Comparison of ENCODE assay signal across 1 cellular context in the genomic region with DNA sequence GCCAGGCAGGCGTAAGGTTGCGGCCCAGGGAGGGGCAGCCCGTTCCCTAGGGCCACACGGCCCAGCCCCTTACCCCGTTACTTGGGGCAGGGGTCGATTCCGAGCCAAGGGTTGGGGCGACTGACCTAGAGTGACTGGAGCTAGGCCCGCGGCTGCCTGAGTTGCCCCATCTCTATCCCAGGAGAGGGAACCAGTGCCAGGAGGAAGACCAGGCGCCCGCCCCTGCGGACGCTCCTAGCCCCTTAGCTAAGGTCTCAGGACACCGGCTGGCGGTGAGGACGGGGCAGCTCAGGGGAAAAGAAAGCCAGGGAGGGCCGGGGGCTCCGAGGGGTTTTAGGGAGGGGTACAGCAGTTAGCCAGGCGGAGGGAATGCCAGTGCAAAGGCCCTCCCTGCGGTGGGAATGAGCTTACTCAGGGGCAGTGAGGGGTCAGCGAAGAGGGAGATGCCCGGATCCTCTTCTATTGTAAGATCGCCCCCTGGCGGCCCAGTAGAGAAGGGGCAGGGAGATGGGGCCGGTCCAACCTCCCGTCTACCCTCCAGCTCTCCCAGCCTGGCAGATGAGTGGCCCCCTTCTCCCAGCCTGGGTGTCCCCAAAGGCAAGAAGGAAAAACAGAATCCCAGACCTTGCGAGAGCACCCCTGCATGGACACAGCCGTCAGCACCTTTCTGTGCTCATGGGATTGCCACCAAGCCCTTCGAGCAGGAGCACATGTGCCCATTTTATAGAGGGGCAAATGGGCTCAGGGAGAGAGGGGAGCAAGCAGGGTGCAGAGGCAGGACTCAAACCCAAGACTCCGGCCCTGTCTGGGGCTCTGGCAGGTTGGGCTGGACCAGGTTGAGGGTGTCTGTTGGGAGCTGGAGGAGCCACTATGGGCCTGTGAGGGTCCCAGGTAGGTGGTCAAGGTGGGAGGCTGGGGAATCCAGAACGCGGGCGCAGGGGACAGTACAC.
TF ChIP-seq lines count a peak whose summit lies in the region.

No MANE protein-coding gene starts in this region.

TF ChIP-seq in endothelial cell of umbilical vein, 7 proteins besides CTCF, POLR2A, EP300 and RAD21:
- TF ChIP-seq JUN (IDR thresholded peaks at IDR 0.05; ENCODE audit: borderline replicate concordance, insufficient read depth, insufficient read length, low read depth) (no peak), FOS (IDR thresholded peaks at IDR 0.05; ENCODE audit: borderline replicate concordance, insufficient read depth, low read length) (no peak), POLR2AphosphoS5 (IDR thresholded peaks at IDR 0.05; ENCODE audit: insufficient read depth, low read depth, low read length) (no peak), EZH2 (IDR thresholded peaks at IDR 0.05; ENCODE audit: borderline replicate concordance, low read depth, low read length, severe bottlenecking) (no peak), MYC (IDR thresholded peaks at IDR 0.05; ENCODE audit: low read depth, low read length) (no peak), GATA2 (IDR thresholded peaks at IDR 0.05; ENCODE audit: insufficient read depth, insufficient read length, low read depth, low read length) (no peak)
- TF ChIP-seq, protein P1, sequence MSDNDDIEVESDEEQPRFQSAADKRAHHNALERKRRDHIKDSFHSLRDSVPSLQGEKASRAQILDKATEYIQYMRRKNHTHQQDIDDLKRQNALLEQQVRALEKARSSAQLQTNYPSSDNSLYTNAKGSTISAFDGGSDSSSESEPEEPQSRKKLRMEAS (IDR thresholded peaks at IDR 0.05; ENCODE audit: insufficient read depth, insufficient read length) = no peak
